In genomic region chr20:45909817-45910669, GRCh38 we compare ENCODE assay signal across 1 cellular context.
A peak's percentile ranks its signal among the peaks of the same experiment; 100 is the strongest.
TF ChIP-seq lines count a peak whose summit lies in the region.

No MANE protein-coding gene starts in this region.

TF ChIP-seq in HepG2, 621 proteins besides CTCF, POLR2A, EP300 and RAD21 (continues in another document):
- TF ChIP-seq, protein P1, sequence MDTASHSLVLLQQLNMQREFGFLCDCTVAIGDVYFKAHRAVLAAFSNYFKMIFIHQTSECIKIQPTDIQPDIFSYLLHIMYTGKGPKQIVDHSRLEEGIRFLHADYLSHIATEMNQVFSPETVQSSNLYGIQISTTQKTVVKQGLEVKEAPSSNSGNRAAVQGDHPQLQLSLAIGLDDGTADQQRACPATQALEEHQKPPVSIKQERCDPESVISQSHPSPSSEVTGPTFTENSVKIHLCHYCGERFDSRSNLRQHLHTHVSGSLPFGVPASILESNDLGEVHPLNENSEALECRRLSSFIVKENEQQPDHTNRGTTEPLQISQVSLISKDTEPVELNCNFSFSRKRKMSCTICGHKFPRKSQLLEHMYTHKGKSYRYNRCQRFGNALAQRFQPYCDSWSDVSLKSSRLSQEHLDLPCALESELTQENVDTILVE (CRISPR knock-in tag; IDR thresholded peaks at IDR 0.05), result 0 out of 2 replicates have a peak, but pooled peaks have one; percentile 12
- TF ChIP-seq SP4 (CRISPR knock-in tag; IDR thresholded peaks at IDR 0.05) (peak; percentile 64; the same call in 1 of the 2 replicates), ZNF550 (CRISPR knock-in tag; IDR thresholded peaks at IDR 0.05; ENCODE audit: borderline replicate concordance) (0 out of 2 replicates have a peak, but pooled peaks have one; percentile 83), NR2F2 (IDR thresholded peaks at IDR 0.05; ENCODE audit: borderline replicate concordance, low read depth) (peak; percentile 85), SIX4 (CRISPR knock-in tag; IDR thresholded peaks at IDR 0.05) (no peak), ZNF788 (CRISPR knock-in tag; IDR thresholded peaks at IDR 0.05; ENCODE audit: borderline replicate concordance) (peak; percentile 74; the same call in 1 of the 2 replicates), ZNF331 (CRISPR knock-in tag; IDR thresholded peaks at IDR 0.05) (no peak), ZNF749 (CRISPR knock-in tag; IDR thresholded peaks at IDR 0.05; ENCODE audit: borderline replicate concordance) (0 out of 2 replicates have a peak, but pooled peaks have one; percentile 58), ZNF761 (CRISPR knock-in tag; conservative IDR thresholded peaks at IDR 0.05) (0 out of 2 replicates have a peak, but pooled peaks have one; percentile 25), ETV6 (CRISPR knock-in tag; conservative IDR thresholded peaks at IDR 0.05) (no peak), SCMH1 (CRISPR knock-in tag; IDR thresholded peaks at IDR 0.05; ENCODE audit: borderline replicate concordance) (no peak), ZNF792 (CRISPR knock-in tag; IDR thresholded peaks at IDR 0.05) (peak; percentile 48; the same call in 1 of the 2 replicates), ZNF121 (CRISPR knock-in tag; IDR thresholded peaks at IDR 0.05) (peak; percentile 50; the same call in 1 of the 2 replicates), NR3C1 (CRISPR knock-in tag; IDR thresholded peaks at IDR 0.05) (no peak), ATF3 (CRISPR knock-in tag; IDR thresholded peaks at IDR 0.05) (no peak), ZNF576 (CRISPR knock-in tag; IDR thresholded peaks at IDR 0.05) (0 out of 2 replicates have a peak, but pooled peaks have one; percentile 24), YEATS2 (CRISPR knock-in tag; IDR thresholded peaks at IDR 0.05; ENCODE audit: borderline replicate concordance) (0 out of 2 replicates have a peak, but pooled peaks have one; percentile 7), ZKSCAN5 (CRISPR knock-in tag; IDR thresholded peaks at IDR 0.05) (no peak), SOX5 (CRISPR knock-in tag; IDR thresholded peaks at IDR 0.05; ENCODE audit: borderline replicate concordance) (peak; percentile 27; the same call in 1 of the 2 replicates), GABPA (IDR thresholded peaks at IDR 0.05; ENCODE audit: low read depth, low read length) (no peak), GABPA (CRISPR knock-in tag; IDR thresholded peaks at IDR 0.05; ENCODE audit: low read depth) (peak; percentile 32; the same call in 1 of the 2 replicates), ZNF451 (CRISPR knock-in tag; IDR thresholded peaks at IDR 0.05) (no peak), SIN3B (IDR thresholded peaks at IDR 0.05; ENCODE audit: low read length) (no peak), ZFP91 (CRISPR knock-in tag; IDR thresholded peaks at IDR 0.05; ENCODE audit: borderline replicate concordance) (peak; percentile 78), ZBTB1 (CRISPR knock-in tag; IDR thresholded peaks at IDR 0.05; ENCODE audit: borderline replicate concordance) (no peak), ZNF570 (CRISPR knock-in tag; IDR thresholded peaks at IDR 0.05; ENCODE audit: borderline replicate concordance) (no peak), FOXA1 (IDR thresholded peaks at IDR 0.05) (no peak), FOXA1 (CRISPR knock-in tag; IDR thresholded peaks at IDR 0.05) (0 out of 2 replicates have a peak, but pooled peaks have one; percentile 10), NFIB (CRISPR knock-in tag; IDR thresholded peaks at IDR 0.05; ENCODE audit: borderline replicate concordance) (no peak), TMF1 (CRISPR knock-in tag; IDR thresholded peaks at IDR 0.05; ENCODE audit: low read depth) (no peak), IKZF5 (CRISPR knock-in tag; IDR thresholded peaks at IDR 0.05) (no peak), NRL (CRISPR knock-in tag; IDR thresholded peaks at IDR 0.05; ENCODE audit: borderline replicate concordance) (peak; percentile 75; the same call in 1 of the 2 replicates), RBM39 (IDR thresholded peaks at IDR 0.05; ENCODE audit: low read depth, low read length, poor library complexity, severe bottlenecking) (peak; percentile 47), FOXA3 (CRISPR knock-in tag; IDR thresholded peaks at IDR 0.05) (peak; percentile 28; the same call in 1 of the 2 replicates), ZFP41 (CRISPR knock-in tag; IDR thresholded peaks at IDR 0.05; ENCODE audit: borderline replicate concordance) (no peak), ZBTB38 (CRISPR knock-in tag; IDR thresholded peaks at IDR 0.05) (peak; percentile 66; the same call in 1 of the 2 replicates), BRCA1 (CRISPR knock-in tag; IDR thresholded peaks at IDR 0.05) (peak; percentile 36; the same call in 1 of the 2 replicates), RELA (CRISPR knock-in tag; IDR thresholded peaks at IDR 0.05) (no peak), SETDB1 (CRISPR knock-in tag; IDR thresholded peaks at IDR 0.05; ENCODE audit: borderline replicate concordance) (no peak), ZNF354B (CRISPR knock-in tag; IDR thresholded peaks at IDR 0.05) (no peak), REST (IDR thresholded peaks at IDR 0.05; ENCODE audit: borderline replicate concordance in 1 of 2, low read depth in 1 of 2, low read length in 2 of 2) (no peak), RORA (CRISPR knock-in tag; IDR thresholded peaks at IDR 0.05) (no peak), HHEX (CRISPR knock-in tag; IDR thresholded peaks at IDR 0.05) (peak; percentile 25; the same call in 1 of the 2 replicates), UBTF (CRISPR knock-in tag; IDR thresholded peaks at IDR 0.05) (no peak), ZNF772 (CRISPR knock-in tag; IDR thresholded peaks at IDR 0.05) (peak; percentile 25; the same call in 1 of the 2 replicates), RFX3 (CRISPR knock-in tag; IDR thresholded peaks at IDR 0.05) (no peak)
- TF ChIP-seq, protein P2, sequence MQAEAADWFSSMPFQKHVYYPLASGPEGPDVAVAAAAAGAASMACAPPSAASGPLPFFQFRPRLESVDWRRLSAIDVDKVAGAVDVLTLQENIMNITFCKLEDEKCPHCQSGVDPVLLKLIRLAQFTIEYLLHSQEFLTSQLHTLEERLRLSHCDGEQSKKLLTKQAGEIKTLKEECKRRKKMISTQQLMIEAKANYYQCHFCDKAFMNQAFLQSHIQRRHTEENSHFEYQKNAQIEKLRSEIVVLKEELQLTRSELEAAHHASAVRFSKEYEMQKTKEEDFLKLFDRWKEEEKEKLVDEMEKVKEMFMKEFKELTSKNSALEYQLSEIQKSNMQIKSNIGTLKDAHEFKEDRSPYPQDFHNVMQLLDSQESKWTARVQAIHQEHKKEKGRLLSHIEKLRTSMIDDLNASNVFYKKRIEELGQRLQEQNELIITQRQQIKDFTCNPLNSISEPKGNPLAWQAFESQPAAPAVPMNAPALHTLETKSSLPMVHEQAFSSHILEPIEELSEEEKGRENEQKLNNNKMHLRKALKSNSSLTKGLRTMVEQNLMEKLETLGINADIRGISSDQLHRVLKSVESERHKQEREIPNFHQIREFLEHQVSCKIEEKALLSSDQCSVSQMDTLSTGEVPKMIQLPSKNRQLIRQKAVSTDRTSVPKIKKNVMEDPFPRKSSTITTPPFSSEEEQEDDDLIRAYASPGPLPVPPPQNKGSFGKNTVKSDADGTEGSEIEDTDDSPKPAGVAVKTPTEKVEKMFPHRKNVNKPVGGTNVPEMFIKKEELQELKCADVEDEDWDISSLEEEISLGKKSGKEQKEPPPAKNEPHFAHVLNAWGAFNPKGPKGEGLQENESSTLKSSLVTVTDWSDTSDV (CRISPR knock-in tag; IDR thresholded peaks at IDR 0.05), result 0 out of 2 replicates have a peak, but pooled peaks have one; percentile 48
- TF ChIP-seq, protein P3, sequence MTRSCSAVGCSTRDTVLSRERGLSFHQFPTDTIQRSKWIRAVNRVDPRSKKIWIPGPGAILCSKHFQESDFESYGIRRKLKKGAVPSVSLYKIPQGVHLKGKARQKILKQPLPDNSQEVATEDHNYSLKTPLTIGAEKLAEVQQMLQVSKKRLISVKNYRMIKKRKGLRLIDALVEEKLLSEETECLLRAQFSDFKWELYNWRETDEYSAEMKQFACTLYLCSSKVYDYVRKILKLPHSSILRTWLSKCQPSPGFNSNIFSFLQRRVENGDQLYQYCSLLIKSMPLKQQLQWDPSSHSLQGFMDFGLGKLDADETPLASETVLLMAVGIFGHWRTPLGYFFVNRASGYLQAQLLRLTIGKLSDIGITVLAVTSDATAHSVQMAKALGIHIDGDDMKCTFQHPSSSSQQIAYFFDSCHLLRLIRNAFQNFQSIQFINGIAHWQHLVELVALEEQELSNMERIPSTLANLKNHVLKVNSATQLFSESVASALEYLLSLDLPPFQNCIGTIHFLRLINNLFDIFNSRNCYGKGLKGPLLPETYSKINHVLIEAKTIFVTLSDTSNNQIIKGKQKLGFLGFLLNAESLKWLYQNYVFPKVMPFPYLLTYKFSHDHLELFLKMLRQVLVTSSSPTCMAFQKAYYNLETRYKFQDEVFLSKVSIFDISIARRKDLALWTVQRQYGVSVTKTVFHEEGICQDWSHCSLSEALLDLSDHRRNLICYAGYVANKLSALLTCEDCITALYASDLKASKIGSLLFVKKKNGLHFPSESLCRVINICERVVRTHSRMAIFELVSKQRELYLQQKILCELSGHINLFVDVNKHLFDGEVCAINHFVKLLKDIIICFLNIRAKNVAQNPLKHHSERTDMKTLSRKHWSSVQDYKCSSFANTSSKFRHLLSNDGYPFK (CRISPR knock-in tag; IDR thresholded peaks at IDR 0.05; ENCODE audit: borderline replicate concordance), result peak; percentile 54; the same call in 1 of the 2 replicates
- TF ChIP-seq, protein P4, sequence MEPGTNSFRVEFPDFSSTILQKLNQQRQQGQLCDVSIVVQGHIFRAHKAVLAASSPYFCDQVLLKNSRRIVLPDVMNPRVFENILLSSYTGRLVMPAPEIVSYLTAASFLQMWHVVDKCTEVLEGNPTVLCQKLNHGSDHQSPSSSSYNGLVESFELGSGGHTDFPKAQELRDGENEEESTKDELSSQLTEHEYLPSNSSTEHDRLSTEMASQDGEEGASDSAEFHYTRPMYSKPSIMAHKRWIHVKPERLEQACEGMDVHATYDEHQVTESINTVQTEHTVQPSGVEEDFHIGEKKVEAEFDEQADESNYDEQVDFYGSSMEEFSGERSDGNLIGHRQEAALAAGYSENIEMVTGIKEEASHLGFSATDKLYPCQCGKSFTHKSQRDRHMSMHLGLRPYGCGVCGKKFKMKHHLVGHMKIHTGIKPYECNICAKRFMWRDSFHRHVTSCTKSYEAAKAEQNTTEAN (CRISPR knock-in tag; conservative IDR thresholded peaks at IDR 0.05), result no peak
